19 cellular contexts compared by ENCODE assay signal in genomic region chr1:236173174-236173767, GRCh38. TPM values are rescaled to one million over a fixed set of nuclear protein-coding genes. Genes with fewer than 3 reads are reported as not detected.
DNase-seq lines count a peak whose midpoint lies in the region; ATAC-seq, FAIRE-seq and TF ChIP-seq lines count a peak whose summit lies in the region.
"Had no signal": no experiment of that assay in that cellular context is flagged by ENCODE, and none has a peak within 500 bp of the region (broad histone marks: within the 10 kb centered on the region; RNA-seq: fewer than 3 reads in every experiment).

No MANE protein-coding gene starts in this region.

- H3K9ac ChIP-seq in K562 (ENCODE audit: insufficient read depth in 1 of 2, low read depth in 2 of 2, low read length in 2 of 2), result no peak overlapping the region
- H3K9ac ChIP-seq: BLaER1 treated with 17β-estradiol and CSF1 and Interleukin-3, amounts not matched to agents 10 nM and 100 nM had no signal

- H3K4me3 Mint-ChIP-seq in activated CD8-positive, alpha-beta memory T cell treated with anti-CD3 and anti-CD28 coated beads, Interleukin-2, amount 10 ng/mL, durations not matched to agents 7 days and 5 days, result no peak overlapping the region
- H3K4me3 Mint-ChIP-seq: CD4-positive, CD25-positive, alpha-beta regulatory T cell had no signal

- H3K27ac ChIP-seq in K562 (ENCODE audit: extremely low read depth, low read depth, low read length) (no peak overlapping the region), upper lobe of right lung (no peak overlapping the region)
- H3K27ac ChIP-seq: 22Rv1; BLaER1 treated with 17β-estradiol and CSF1 and Interleukin-3, amounts not matched to agents 10 nM and 100 nM had no signal

- no peak for TF ChIP-seq RAD21 in K562 (CRISPR knock-in tag; conservative IDR thresholded peaks at IDR 0.05 in 1 of 2, IDR thresholded peaks at IDR 0.05 in 1 of 2)

- no peak overlapping the region for H3K27ac Mint-ChIP-seq in activated CD8-positive, alpha-beta memory T cell treated with anti-CD3 and anti-CD28 coated beads, Interleukin-2, amount 10 ng/mL, durations not matched to agents 7 days and 5 days

- H3K36me3 ChIP-seq in K562 (ENCODE audit: control insufficient read depth, insufficient read depth, low read length) (no peaks in the 10 kb centered on the region), upper lobe of right lung (no peaks in the 10 kb centered on the region)

- no peaks in the 10 kb centered on the region for H3K27me3 Mint-ChIP-seq in activated CD8-positive, alpha-beta memory T cell treated with anti-CD3 and anti-CD28 coated beads, Interleukin-2, amount 10 ng/mL, durations not matched to agents 7 days and 5 days
- H3K27me3 Mint-ChIP-seq: CD4-positive, CD25-positive, alpha-beta regulatory T cell had no signal

- intact Hi-C loops in K562 (cut with micrococcal nuclease) (no loop called here), upper lobe of right lung (cut with DNase I) (no loop called here)

- POLR2A ChIA-PET in K562 (lab: Yijun Ruan, JAX), result interaction anchor here (0.6 kb wide), 1 partner anchor 601 kb away, joined by 3 read pairs; no protein-coding TSS in a partner anchor

- no peak overlapping the region for H3K4me3 ChIP-seq in K562
- no peak overlapping the region for H3K4me3 ChIP-seq in upper lobe of right lung
- H3K4me3 ChIP-seq: BLaER1 treated with 17β-estradiol and CSF1 and Interleukin-3, amounts not matched to agents 10 nM and 100 nM had no signal

- TF ChIP-seq POLR2A in K562 (conservative IDR thresholded peaks at IDR 0.05), result no peak

- CTCF ChIA-PET in activated CD8-positive, alpha-beta memory T cell treated with anti-CD3 and anti-CD28 coated beads, Interleukin-2, amount 10 ng/mL, durations not matched to agents 7 days and 5 days (lab: Charles Lee), result no interaction called here
- CTCF ChIA-PET in K562 (lab: Yijun Ruan, JAX; ENCODE audit: low intra/inter-chr PET ratio), result interaction anchor here (0.7 kb wide), 1 partner anchor 68 kb away, joined by 3 read pairs; no protein-coding TSS in a partner anchor

- H2AFZ ChIP-seq in K562 (ENCODE audit: low read depth, low read length), result no peak overlapping the region

- no TSS peak for BruUV-seq in K562 (replicated peaks; lab: Mats Ljungman, UMichigan)

- no peaks in the 10 kb centered on the region for H3K9me1 ChIP-seq in K562 (ENCODE audit: control insufficient read depth, insufficient read depth, low read length)

- H4K20me1 ChIP-seq in K562 (replicated peaks; ENCODE audit: control insufficient read depth, insufficient read depth, low read length), result no peaks in the 10 kb centered on the region

- TF ChIP-seq CTCF in K562 (IDR thresholded peaks at IDR 0.05 in 2 of 3, conservative IDR thresholded peaks at IDR 0.05 in 1 of 3; ENCODE audit: insufficient read depth in 2 of 3, low read depth in 1 of 3, low read length in 3 of 3) (no peak), upper lobe of right lung (IDR thresholded peaks at IDR 0.05) (no peak)

- in situ Hi-C loops in K562 (cut with MboI), result no loop called here

- DNase-seq in activated CD8-positive, alpha-beta memory T cell treated with anti-CD3 and anti-CD28 coated beads, Interleukin-2, amount 10 ng/mL, durations not matched to agents 7 days and 5 days, result peak; percentile 5
- no peak for DNase-seq in activated CD8-positive, alpha-beta memory T cell treated with anti-CD3 and anti-CD28 coated beads, Interleukin-2, amount 50 U/mL, for 48 hours
- DNase-seq in K562 (ENCODE audit: extremely low read depth in 1 of 4, low spot score in 3 of 4) (no peak), iPS-NIHi7 (ENCODE audit: extremely low spot score) (peak; percentile 59), upper lobe of right lung (peak; percentile 6), D341Med (ENCODE audit: low spot score) (no peak)
- no peak for DNase-seq in stimulated activated CD4-positive, alpha-beta T cell treated with anti-CD3 and anti-CD28 coated beads, Interleukin-12 subunit alpha, Interleukin-12 subunit beta, amount 100 ng/mL, for 4 hours
- DNase-seq: AML-193; CD4-positive, CD25-positive, alpha-beta regulatory T cell; DMS 273 treated with DMSO at 0.1 percent for 48 hours; DMS79; IMR-90 had no signal

- H3K36me3 Mint-ChIP-seq in activated CD8-positive, alpha-beta memory T cell treated with anti-CD3 and anti-CD28 coated beads, Interleukin-2, amount 10 ng/mL, durations not matched to agents 7 days and 5 days, result no peaks in the 10 kb centered on the region

- no peaks in the 10 kb centered on the region for H3K79me2 ChIP-seq in K562 (ENCODE audit: control insufficient read depth, insufficient read depth, low read length)

- FAIRE-seq in K562 (lab: Jason Lieb, UNC), result no peak
- FAIRE-seq: G401.6, GM12891, H1 had no signal

- no peak for TF ChIP-seq EP300 in K562 (IDR thresholded peaks at IDR 0.05; ENCODE audit: low read length)

- no peaks in the 10 kb centered on the region for H3K4me1 ChIP-seq in K562 (replicated peaks in 1 of 2; ENCODE audit: control insufficient read depth in 2 of 2, insufficient read depth in 2 of 2, low read length in 2 of 2)
- no peaks in the 10 kb centered on the region for H3K4me1 ChIP-seq in upper lobe of right lung

- WGBS in K562 (ENCODE audit: insufficient coverage, low coverage, missing lambda C conversion rate), result 5% methylated on average over 5 of the region's 5 CpGs

- H3K27me3 ChIP-seq in K562 (ENCODE audit: control insufficient read depth in 2 of 2, insufficient read depth in 2 of 2, low read length in 2 of 2) (peaks cover 34 to 58% of the 10 kb centered on the region in 2 experiments), upper lobe of right lung (no peaks in the 10 kb centered on the region)
- H3K27me3 ChIP-seq: BLaER1 treated with 17β-estradiol and CSF1 and Interleukin-3, amounts not matched to agents 10 nM and 100 nM had no signal

- H3K4me1 Mint-ChIP-seq in activated CD8-positive, alpha-beta memory T cell treated with anti-CD3 and anti-CD28 coated beads, Interleukin-2, amount 10 ng/mL, durations not matched to agents 7 days and 5 days, result no peaks in the 10 kb centered on the region

- H3K4me2 ChIP-seq in K562 (ENCODE audit: insufficient read depth, low read length), result no peak overlapping the region

- H3K9me3 ChIP-seq in K562 (replicated peaks; ENCODE audit: control insufficient read depth, insufficient read depth, low read depth, low read length) (no peaks in the 10 kb centered on the region), upper lobe of right lung (no peaks in the 10 kb centered on the region)

- no peaks in the 10 kb centered on the region for H3K9me3 Mint-ChIP-seq in activated CD8-positive, alpha-beta memory T cell treated with anti-CD3 and anti-CD28 coated beads, Interleukin-2, amount 10 ng/mL, durations not matched to agents 7 days and 5 days (ENCODE audit: low read depth)
- H3K9me3 Mint-ChIP-seq: CD4-positive, CD25-positive, alpha-beta regulatory T cell had no signal

- ATAC-seq in activated CD8-positive, alpha-beta memory T cell treated with anti-CD3 and anti-CD28 coated beads, Interleukin-2, amount 10 ng/mL, durations not matched to agents 7 days and 5 days, result no peak
- ATAC-seq in K562 (no peak), upper lobe of right lung (no peak), GM18909 (IDR thresholded peaks at IDR 0.05; ENCODE audit: poor library complexity, unreplicated experiment) (no peak)
- ATAC-seq: HCT116 had no signal

TF ChIP-seq in K562, 482 proteins besides CTCF, POLR2A, EP300 and RAD21 (continues in another document):
- no peak for TF ChIP-seq ZNF551 (CRISPR knock-in tag; IDR thresholded peaks at IDR 0.05)
- TF ChIP-seq, protein P1, sequence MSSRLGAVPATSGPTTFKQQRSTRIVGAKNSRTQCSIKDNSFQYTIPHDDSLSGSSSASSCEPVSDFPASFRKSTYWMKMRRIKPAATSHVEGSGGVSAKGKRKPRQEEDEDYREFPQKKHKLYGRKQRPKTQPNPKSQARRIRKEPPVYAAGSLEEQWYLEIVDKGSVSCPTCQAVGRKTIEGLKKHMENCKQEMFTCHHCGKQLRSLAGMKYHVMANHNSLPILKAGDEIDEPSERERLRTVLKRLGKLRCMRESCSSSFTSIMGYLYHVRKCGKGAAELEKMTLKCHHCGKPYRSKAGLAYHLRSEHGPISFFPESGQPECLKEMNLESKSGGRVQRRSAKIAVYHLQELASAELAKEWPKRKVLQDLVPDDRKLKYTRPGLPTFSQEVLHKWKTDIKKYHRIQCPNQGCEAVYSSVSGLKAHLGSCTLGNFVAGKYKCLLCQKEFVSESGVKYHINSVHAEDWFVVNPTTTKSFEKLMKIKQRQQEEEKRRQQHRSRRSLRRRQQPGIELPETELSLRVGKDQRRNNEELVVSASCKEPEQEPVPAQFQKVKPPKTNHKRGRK (tag; IDR thresholded peaks at IDR 0.05), result peak; percentile 93

RNA-seq across cellular contexts. Expression of gene GPR137B, which starts 30.9 kb away (rescaled TPM):
- 1 to 10 TPM; 6.3 to 9.7 TPM for total RNA-seq in activated CD8-positive, alpha-beta memory T cell treated with anti-CD3 and anti-CD28 coated beads, Interleukin-2, amount 10 ng/mL, durations not matched to agents 7 days and 5 days
- 0.28 and 0.65 TPM in 2 replicates for total RNA-seq in K562 (2011; cell fraction: chromatin; rRNA removed; ENCODE audit: low replicate concordance)
- 0.17 and 0.79 TPM in 2 replicates for total RNA-seq in K562 (2011; cell fraction: nucleolus; rRNA removed)
- total RNA-seq in K562 (2011; cell fraction: nucleoplasm; rRNA removed), result 0.22 and 2.1 TPM in 2 replicates
- total RNA-seq in K562 (2014; rRNA removed) (0.36 and 0.94 TPM in 2 replicates), K562 (2014; rRNA removed; fragmentation: Illumina TruSeq; extraction: Trizol) (0.70 and 0.76 TPM in 2 replicates), K562 (2015; rRNA removed; fragmentation: Illumina TruSeq; extraction: Trizol) (0.75 and 0.87 TPM in 2 replicates), K562 (2021) (0.49 and 0.62 TPM in 2 replicates), upper lobe of right lung (26.5 TPM)
- polyA plus RNA-seq in K562 (2011; rRNA removed) (0.04 and 0.28 TPM in 2 replicates), K562 (2014; fragmentation: Illumina TruSeq; extraction: Trizol) (1.0 and 1.1 TPM in 2 replicates), K562 (2014; fragmentation: Nextera tagmentation; extraction: Ambion mirVana) (under 1 TPM; 0.14 to 0.35 TPM), K562 (2014; rRNA removed) (0.49 and 0.62 TPM in 2 replicates)
- 0.07 and 0.19 TPM in 2 replicates for polyA plus RNA-seq in K562 (2011; cell fraction: cytosol; rRNA removed)
- 0.30 and 0.60 TPM in 2 replicates for polyA plus RNA-seq in K562 (2011; cell fraction: nucleus; rRNA removed)
- 0.78 and 1.8 TPM in 2 replicates for polyA plus RNA-seq in K562 (2012)
- 0.27 TPM in 1 of 2 replicates, not detected in the other for polyA minus RNA-seq in K562 (2011; rRNA and poly(A)+ RNA removed)
- polyA minus RNA-seq in K562 (2011; cell fraction: cytosol; rRNA and poly(A)+ RNA removed), result not detected in 2 replicates
- polyA minus RNA-seq in K562 (2011; cell fraction: nucleus; rRNA and poly(A)+ RNA removed), result 0.13 TPM in 1 of 2 replicates, not detected in the other

Comparison
In these comparisons a context has a peak if more than half of its experiments do, and no peak if none do; other contexts are left out.
1. DNase-seq: peak in activated CD8-positive, alpha-beta memory T cell treated with anti-CD3 and anti-CD28 coated beads, Interleukin-2, amount 10 ng/mL, durations not matched to agents 7 days and 5 days (single experiment), iPS-NIHi7 (single experiment) and upper lobe of right lung (single experiment); none in activated CD8-positive, alpha-beta memory T cell treated with anti-CD3 and anti-CD28 coated beads, Interleukin-2, amount 50 U/mL, for 48 hours (single experiment), K562 (0 of 4), stimulated activated CD4-positive, alpha-beta T cell treated with anti-CD3 and anti-CD28 coated beads, Interleukin-12 subunit alpha, Interleukin-12 subunit beta, amount 100 ng/mL, for 4 hours (single experiment) and D341Med (single experiment).